In the genomic region with DNA sequence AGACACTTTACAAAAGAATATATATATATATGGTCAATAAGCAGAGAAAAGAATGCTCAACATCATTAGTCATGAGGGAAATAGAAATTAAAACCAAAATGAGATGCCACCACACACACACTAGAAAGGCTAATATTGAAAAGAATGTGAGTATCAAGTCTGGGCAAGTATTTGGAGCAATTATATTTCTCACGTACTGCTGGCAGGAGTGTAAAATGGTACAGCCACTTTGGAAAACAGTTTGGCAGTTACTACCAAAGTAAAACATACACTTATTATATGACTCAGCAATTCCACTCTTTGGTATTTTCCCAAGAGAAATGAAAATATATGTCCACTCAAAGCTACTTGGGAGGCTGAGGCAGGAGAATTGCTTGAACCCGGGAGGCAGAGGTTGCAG, we compare ENCODE assay signal across 1 cellular context.
TF ChIP-seq lines count a peak whose summit lies in the region.

No MANE protein-coding gene starts in this region.

TF ChIP-seq in K562, 482 proteins besides CTCF, POLR2A, EP300 and RAD21 (continued from another document):
- TF ChIP-seq, protein P1, sequence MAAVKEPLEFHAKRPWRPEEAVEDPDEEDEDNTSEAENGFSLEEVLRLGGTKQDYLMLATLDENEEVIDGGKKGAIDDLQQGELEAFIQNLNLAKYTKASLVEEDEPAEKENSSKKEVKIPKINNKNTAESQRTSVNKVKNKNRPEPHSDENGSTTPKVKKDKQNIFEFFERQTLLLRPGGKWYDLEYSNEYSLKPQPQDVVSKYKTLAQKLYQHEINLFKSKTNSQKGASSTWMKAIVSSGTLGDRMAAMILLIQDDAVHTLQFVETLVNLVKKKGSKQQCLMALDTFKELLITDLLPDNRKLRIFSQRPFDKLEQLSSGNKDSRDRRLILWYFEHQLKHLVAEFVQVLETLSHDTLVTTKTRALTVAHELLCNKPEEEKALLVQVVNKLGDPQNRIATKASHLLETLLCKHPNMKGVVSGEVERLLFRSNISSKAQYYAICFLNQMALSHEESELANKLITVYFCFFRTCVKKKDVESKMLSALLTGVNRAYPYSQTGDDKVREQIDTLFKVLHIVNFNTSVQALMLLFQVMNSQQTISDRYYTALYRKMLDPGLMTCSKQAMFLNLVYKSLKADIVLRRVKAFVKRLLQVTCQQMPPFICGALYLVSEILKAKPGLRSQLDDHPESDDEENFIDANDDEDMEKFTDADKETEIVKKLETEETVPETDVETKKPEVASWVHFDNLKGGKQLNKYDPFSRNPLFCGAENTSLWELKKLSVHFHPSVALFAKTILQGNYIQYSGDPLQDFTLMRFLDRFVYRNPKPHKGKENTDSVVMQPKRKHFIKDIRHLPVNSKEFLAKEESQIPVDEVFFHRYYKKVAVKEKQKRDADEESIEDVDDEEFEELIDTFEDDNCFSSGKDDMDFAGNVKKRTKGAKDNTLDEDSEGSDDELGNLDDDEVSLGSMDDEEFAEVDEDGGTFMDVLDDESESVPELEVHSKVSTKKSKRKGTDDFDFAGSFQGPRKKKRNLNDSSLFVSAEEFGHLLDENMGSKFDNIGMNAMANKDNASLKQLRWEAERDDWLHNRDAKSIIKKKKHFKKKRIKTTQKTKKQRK (IDR thresholded peaks at IDR 0.05; ENCODE audit: borderline replicate concordance, low read depth, low read length): no peak
- peak; percentile 91 for TF ChIP-seq MAFG (tag; conservative IDR thresholded peaks at IDR 0.05)
- no peak for TF ChIP-seq RBM15 (IDR thresholded peaks at IDR 0.05; ENCODE audit: insufficient read depth, low read length)
- TF ChIP-seq SMC3 (conservative IDR thresholded peaks at IDR 0.05; ENCODE audit: insufficient read depth, low read depth, low read length): no peak
- no peak for TF ChIP-seq ZNF175 (CRISPR knock-in tag; IDR thresholded peaks at IDR 0.05; ENCODE audit: low read depth)
- TF ChIP-seq, protein P2, sequence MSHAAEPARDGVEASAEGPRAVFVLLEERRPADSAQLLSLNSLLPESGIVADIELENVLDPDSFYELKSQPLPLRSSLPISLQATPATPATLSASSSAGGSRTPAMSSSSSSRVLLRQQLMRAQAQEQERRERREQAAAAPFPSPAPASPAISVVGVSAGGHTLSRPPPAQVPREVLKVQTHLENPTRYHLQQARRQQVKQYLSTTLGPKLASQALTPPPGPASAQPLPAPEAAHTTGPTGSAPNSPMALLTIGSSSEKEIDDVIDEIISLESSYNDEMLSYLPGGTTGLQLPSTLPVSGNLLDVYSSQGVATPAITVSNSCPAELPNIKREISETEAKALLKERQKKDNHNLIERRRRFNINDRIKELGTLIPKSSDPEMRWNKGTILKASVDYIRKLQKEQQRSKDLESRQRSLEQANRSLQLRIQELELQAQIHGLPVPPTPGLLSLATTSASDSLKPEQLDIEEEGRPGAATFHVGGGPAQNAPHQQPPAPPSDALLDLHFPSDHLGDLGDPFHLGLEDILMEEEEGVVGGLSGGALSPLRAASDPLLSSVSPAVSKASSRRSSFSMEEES (CRISPR knock-in tag; IDR thresholded peaks at IDR 0.05): no peak
- no peak for TF ChIP-seq ZNF785 (CRISPR knock-in tag; IDR thresholded peaks at IDR 0.05)
- no peak for TF ChIP-seq ZNF347 (CRISPR knock-in tag; IDR thresholded peaks at IDR 0.05; ENCODE audit: low read depth)
- TF ChIP-seq, protein P3, sequence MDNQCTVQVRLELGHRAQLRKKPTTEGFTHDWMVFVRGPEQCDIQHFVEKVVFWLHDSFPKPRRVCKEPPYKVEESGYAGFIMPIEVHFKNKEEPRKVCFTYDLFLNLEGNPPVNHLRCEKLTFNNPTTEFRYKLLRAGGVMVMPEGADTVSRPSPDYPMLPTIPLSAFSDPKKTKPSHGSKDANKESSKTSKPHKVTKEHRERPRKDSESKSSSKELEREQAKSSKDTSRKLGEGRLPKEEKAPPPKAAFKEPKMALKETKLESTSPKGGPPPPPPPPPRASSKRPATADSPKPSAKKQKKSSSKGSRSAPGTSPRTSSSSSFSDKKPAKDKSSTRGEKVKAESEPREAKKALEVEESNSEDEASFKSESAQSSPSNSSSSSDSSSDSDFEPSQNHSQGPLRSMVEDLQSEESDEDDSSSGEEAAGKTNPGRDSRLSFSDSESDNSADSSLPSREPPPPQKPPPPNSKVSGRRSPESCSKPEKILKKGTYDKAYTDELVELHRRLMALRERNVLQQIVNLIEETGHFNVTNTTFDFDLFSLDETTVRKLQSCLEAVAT (IDR thresholded peaks at IDR 0.05): no peak
- TF ChIP-seq, protein P4, sequence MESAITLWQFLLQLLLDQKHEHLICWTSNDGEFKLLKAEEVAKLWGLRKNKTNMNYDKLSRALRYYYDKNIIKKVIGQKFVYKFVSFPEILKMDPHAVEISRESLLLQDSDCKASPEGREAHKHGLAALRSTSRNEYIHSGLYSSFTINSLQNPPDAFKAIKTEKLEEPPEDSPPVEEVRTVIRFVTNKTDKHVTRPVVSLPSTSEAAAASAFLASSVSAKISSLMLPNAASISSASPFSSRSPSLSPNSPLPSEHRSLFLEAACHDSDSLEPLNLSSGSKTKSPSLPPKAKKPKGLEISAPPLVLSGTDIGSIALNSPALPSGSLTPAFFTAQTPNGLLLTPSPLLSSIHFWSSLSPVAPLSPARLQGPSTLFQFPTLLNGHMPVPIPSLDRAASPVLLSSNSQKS (CRISPR knock-in tag; IDR thresholded peaks at IDR 0.05): no peak
- TF ChIP-seq BRD4 (IDR thresholded peaks at IDR 0.05): no peak
- peak; percentile 62; the same call in 1 of the 2 replicates for TF ChIP-seq BACH1 (tag; IDR thresholded peaks at IDR 0.05)
- TF ChIP-seq ZNF263 (CRISPR knock-in tag; IDR thresholded peaks at IDR 0.05; ENCODE audit: borderline replicate concordance): no peak
- no peak for TF ChIP-seq POLR2G (IDR thresholded peaks at IDR 0.05; ENCODE audit: low read depth, low read length)
- TF ChIP-seq, protein P5, sequence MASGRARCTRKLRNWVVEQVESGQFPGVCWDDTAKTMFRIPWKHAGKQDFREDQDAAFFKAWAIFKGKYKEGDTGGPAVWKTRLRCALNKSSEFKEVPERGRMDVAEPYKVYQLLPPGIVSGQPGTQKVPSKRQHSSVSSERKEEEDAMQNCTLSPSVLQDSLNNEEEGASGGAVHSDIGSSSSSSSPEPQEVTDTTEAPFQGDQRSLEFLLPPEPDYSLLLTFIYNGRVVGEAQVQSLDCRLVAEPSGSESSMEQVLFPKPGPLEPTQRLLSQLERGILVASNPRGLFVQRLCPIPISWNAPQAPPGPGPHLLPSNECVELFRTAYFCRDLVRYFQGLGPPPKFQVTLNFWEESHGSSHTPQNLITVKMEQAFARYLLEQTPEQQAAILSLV (tag; IDR thresholded peaks at IDR 0.05): no peak
- TF ChIP-seq NR2F6 (CRISPR knock-in tag; IDR thresholded peaks at IDR 0.05): no peak
- TF ChIP-seq CREM (IDR thresholded peaks at IDR 0.05; ENCODE audit: low read depth): no peak
- no peak for TF ChIP-seq ZNF121 (CRISPR knock-in tag; conservative IDR thresholded peaks at IDR 0.05)
- no peak for TF ChIP-seq RFX1 (IDR thresholded peaks at IDR 0.05)
- TF ChIP-seq, protein P6, sequence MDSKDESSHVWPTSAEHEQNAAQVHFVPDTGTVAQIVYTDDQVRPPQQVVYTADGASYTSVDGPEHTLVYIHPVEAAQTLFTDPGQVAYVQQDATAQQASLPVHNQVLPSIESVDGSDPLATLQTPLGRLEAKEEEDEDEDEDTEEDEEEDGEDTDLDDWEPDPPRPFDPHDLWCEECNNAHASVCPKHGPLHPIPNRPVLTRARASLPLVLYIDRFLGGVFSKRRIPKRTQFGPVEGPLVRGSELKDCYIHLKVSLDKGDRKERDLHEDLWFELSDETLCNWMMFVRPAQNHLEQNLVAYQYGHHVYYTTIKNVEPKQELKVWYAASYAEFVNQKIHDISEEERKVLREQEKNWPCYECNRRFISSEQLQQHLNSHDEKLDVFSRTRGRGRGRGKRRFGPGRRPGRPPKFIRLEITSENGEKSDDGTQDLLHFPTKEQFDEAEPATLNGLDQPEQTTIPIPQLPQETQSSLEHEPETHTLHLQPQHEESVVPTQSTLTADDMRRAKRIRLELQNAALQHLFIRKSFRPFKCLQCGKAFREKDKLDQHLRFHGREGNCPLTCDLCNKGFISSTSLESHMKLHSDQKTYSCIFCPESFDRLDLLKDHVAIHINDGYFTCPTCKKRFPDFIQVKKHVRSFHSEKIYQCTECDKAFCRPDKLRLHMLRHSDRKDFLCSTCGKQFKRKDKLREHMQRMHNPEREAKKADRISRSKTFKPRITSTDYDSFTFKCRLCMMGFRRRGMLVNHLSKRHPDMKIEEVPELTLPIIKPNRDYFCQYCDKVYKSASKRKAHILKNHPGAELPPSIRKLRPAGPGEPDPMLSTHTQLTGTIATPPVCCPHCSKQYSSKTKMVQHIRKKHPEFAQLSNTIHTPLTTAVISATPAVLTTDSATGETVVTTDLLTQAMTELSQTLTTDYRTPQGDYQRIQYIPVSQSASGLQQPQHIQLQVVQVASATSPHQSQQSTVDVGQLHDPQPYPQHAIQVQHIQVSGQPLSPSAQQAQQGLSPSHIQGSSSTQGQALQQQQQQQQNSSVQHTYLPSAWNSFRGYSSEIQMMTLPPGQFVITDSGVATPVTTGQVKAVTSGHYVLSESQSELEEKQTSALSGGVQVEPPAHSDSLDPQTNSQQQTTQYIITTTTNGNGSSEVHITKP (IDR thresholded peaks at IDR 0.05; ENCODE audit: partially characterized antibody): no peak
- no peak for TF ChIP-seq ZNF384 (IDR thresholded peaks at IDR 0.05; ENCODE audit: low read depth, low read length)
